19 cellular contexts compared by ENCODE assay signal in the genomic region with DNA sequence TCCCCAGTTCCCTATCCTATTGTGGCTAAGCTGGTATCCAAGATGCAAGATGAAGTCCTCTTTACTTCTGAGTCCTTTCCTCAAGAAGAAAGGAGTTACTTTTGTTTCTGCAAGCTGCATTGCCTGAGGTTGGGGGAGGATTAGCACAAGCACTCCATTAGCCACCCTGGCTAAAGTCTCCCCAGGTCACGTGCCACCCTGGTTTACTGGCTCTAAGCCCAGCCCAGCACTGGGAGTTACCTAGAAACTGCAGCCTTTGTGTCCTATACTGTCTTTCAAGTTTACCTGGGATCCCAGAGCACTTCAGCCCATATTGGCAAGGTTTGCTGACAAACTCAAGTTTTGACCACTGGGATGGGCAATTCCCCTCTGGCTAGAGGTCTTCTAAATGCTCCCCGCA.
DNase-seq lines count a peak whose midpoint lies in the region; ATAC-seq, FAIRE-seq and TF ChIP-seq lines count a peak whose summit lies in the region.
"Had no signal": no experiment of that assay in that cellular context is flagged by ENCODE, and none has a peak within 500 bp of the region (broad histone marks: within the 10 kb centered on the region; RNA-seq: fewer than 3 reads in every experiment).

No MANE protein-coding gene starts in this region.

- no peaks in the 10 kb centered on the region for H3K9me3 ChIP-seq in HepG2 (ENCODE audit: low read length)

- ATAC-seq in GM23338 (peak; percentile 44; the same call in 2 of the 3 replicates), HepG2 (peak; percentile 43; the same call in 1 of the 3 replicates)
- no peak for ATAC-seq in stimulated activated naive B cell treated with anti-CD40 and anti-IgM and Interleukin-4, amounts not matched to agents 10 μg/mL and 1 μg/mL and 100 μg/mL, for 72 hours (replicated peaks)

- no peak overlapping the region for H3K4me3 ChIP-seq in GM23338
- no peak overlapping the region for H3K4me3 ChIP-seq in HepG2 (replicated peaks in 1 of 3; ENCODE audit: insufficient read depth in 1 of 3, low read depth in 2 of 3, low read length in 3 of 3)
- H3K4me3 ChIP-seq: esophagus muscularis mucosa had no signal

- H3F3A ChIP-seq in GM23338 (replicated peaks; ENCODE audit: low read depth), result no peaks in the 10 kb centered on the region

- no peaks in the 10 kb centered on the region for H3K27me3 ChIP-seq in GM23338 (ENCODE audit: insufficient read depth)
- H3K27me3 ChIP-seq in HepG2 (ENCODE audit: control insufficient read depth in 1 of 2, insufficient read depth in 2 of 2, low read length in 2 of 2), result no peaks in the 10 kb centered on the region

- no peak overlapping the region for H3K9ac ChIP-seq in HepG2 (ENCODE audit: insufficient read depth, low read depth, low read length)

- TF ChIP-seq RAD21 in HepG2 (CRISPR knock-in tag; IDR thresholded peaks at IDR 0.05), result no peak

- no TSS peak for BruUV-seq in HepG2 (replicated peaks; lab: Mats Ljungman, UMichigan)

- H3K36me3 Mint-ChIP-seq in GM23338 (ENCODE audit: low read depth), result 0 out of 3 replicates have a peak, but pooled peaks cover 3% of the 10 kb centered on the region
- H3K36me3 Mint-ChIP-seq in stimulated activated naive B cell treated with anti-CD40 and anti-IgM and Interleukin-4, amounts not matched to agents 10 μg/mL and 1 μg/mL and 100 μg/mL, for 72 hours, result no peaks in the 10 kb centered on the region
- H3K36me3 Mint-ChIP-seq: immature natural killer cell had no signal

- no peaks in the 10 kb centered on the region for H3K36me3 ChIP-seq in GM23338 (ENCODE audit: insufficient read depth)
- no peaks in the 10 kb centered on the region for H3K36me3 ChIP-seq in HepG2 (replicated peaks in 1 of 2; ENCODE audit: control insufficient read depth in 1 of 2, insufficient read depth in 2 of 2, low read length in 2 of 2)
- H3K36me3 ChIP-seq: esophagus muscularis mucosa had no signal

- H3K9me2 ChIP-seq in GM23338 (ENCODE audit: insufficient read depth), result no peaks in the 10 kb centered on the region

- intact Hi-C loops in HepG2 (cut with micrococcal nuclease; ENCODE audit: unreplicated experiment), result no loop called here

- H4K20me1 ChIP-seq in GM23338 (replicated peaks; ENCODE audit: insufficient read depth) (no peaks in the 10 kb centered on the region), HepG2 (ENCODE audit: insufficient read depth, low read length) (no peaks in the 10 kb centered on the region)

- H3K27ac Mint-ChIP-seq in GM23338, result no peak overlapping the region
- H3K27ac Mint-ChIP-seq in stimulated activated naive B cell treated with anti-CD40 and anti-IgM and Interleukin-4, amounts not matched to agents 10 μg/mL and 1 μg/mL and 100 μg/mL, for 72 hours, result no peak overlapping the region
- H3K27ac Mint-ChIP-seq: activated naive CD8-positive, alpha-beta T cell; activated T-cell treated with anti-CD3 and anti-CD28 coated beads, Interleukin-2, amount 50 U/mL, for 24 hours; IgD-negative memory B cell; immature natural killer cell had no signal

- H3K79me2 ChIP-seq in GM23338 (replicated peaks; ENCODE audit: insufficient read depth) (no peaks in the 10 kb centered on the region), HepG2 (ENCODE audit: insufficient read depth, low read length) (no peaks in the 10 kb centered on the region)

- H3K4me3 Mint-ChIP-seq in GM23338, result no peak overlapping the region
- no peak overlapping the region for H3K4me3 Mint-ChIP-seq in stimulated activated naive B cell treated with anti-CD40 and anti-IgM and Interleukin-4, amounts not matched to agents 10 μg/mL and 1 μg/mL and 100 μg/mL, for 72 hours
- H3K4me3 Mint-ChIP-seq: activated naive CD8-positive, alpha-beta T cell; activated T-cell treated with anti-CD3 and anti-CD28 coated beads, Interleukin-2, amount 50 U/mL, for 24 hours; IgD-negative memory B cell; immature natural killer cell had no signal

- no peaks in the 10 kb centered on the region for H3K27me3 Mint-ChIP-seq in GM23338 (ENCODE audit: insufficient read depth, low read depth, poor library complexity)
- peaks cover 3 to 9% of the 10 kb centered on the region in 2 donors for H3K27me3 Mint-ChIP-seq in stimulated activated naive B cell treated with anti-CD40 and anti-IgM and Interleukin-4, amounts not matched to agents 10 μg/mL and 1 μg/mL and 100 μg/mL, for 72 hours

- 0% methylated on average over 1 of the region's 2 CpGs for WGBS in HepG2 (ENCODE audit: low lambda C conversion rate)

- peaks cover 9% of the 10 kb centered on the region for H3K9me3 Mint-ChIP-seq in GM23338
- peaks cover 9 to 25% of the 10 kb centered on the region in 2 donors for H3K9me3 Mint-ChIP-seq in stimulated activated naive B cell treated with anti-CD40 and anti-IgM and Interleukin-4, amounts not matched to agents 10 μg/mL and 1 μg/mL and 100 μg/mL, for 72 hours

- in situ Hi-C loops in HepG2 (cut with HindIII; ENCODE audit: extremely low pct_ligation_motif_present, low pct_unique_long_range_greater_than_20kb), result no loop called here

- no peak overlapping the region for H2AFZ ChIP-seq in GM23338
- no peak overlapping the region for H2AFZ ChIP-seq in HepG2 (ENCODE audit: low read length)

- no peaks in the 10 kb centered on the region for H3K4me1 Mint-ChIP-seq in GM23338
- H3K4me1 Mint-ChIP-seq in stimulated activated naive B cell treated with anti-CD40 and anti-IgM and Interleukin-4, amounts not matched to agents 10 μg/mL and 1 μg/mL and 100 μg/mL, for 72 hours, result no peaks in the 10 kb centered on the region
- H3K4me1 Mint-ChIP-seq: IgD-negative memory B cell, immature natural killer cell had no signal

- H3K27ac ChIP-seq in GM23338 (ENCODE audit: low read depth) (no peak overlapping the region), HepG2 (ENCODE audit: extremely low read length, insufficient read depth, low read length) (no peak overlapping the region)
- H3K27ac ChIP-seq: esophagus muscularis mucosa had no signal

- CTCF ChIA-PET in HepG2 (lab: Yijun Ruan, JAX; ENCODE audit: low intra/inter-chr PET ratio, low total read pairs), result no interaction called here

- TF ChIP-seq EP300 in HepG2 (IDR thresholded peaks at IDR 0.05; ENCODE audit: low read depth in 2 of 2, low read length in 2 of 2) (no peak), HepG2 (CRISPR knock-in tag; IDR thresholded peaks at IDR 0.05; ENCODE audit: borderline replicate concordance) (no peak)

- peak; percentile 10 for DNase-seq in COLO668 (lab: John Stamatoyannopoulos, UW; ENCODE audit: unreplicated experiment)
- no peak for DNase-seq in GM23338 (ENCODE audit: low spot score)
- DNase-seq in NCI-H446 (lab: John Stamatoyannopoulos, UW), result peak; percentile 79 to 84
- DNase-seq in HepG2 (ENCODE audit: low spot score), result no peak
- no peak for DNase-seq in stimulated activated naive B cell treated with anti-CD40 and anti-IgM and Interleukin-4, amounts not matched to agents 10 μg/mL and 1 μg/mL and 100 μg/mL, for 72 hours
- no peak for DNase-seq in stimulated activated CD8-positive, alpha-beta memory T cell treated with anti-CD3 and anti-CD28 coated beads, Interleukin-4, amount 100 ng/mL, for 48 hours
- no peak for DNase-seq in SW480 (ENCODE audit: low spot score)
- DNase-seq: activated CD4-positive, alpha-beta T cell treated with anti-CD3 and anti-CD28 coated beads, Interleukin-2, amount 50 U/mL, for 48 hours; activated T-cell treated with anti-CD3 and anti-CD28 coated beads, Interleukin-2, amount 50 U/mL, for 24 hours; AML-193; DMS153; glutamatergic neuron; immature natural killer cell; NCI-H1417 treated with DMSO at 0.1 percent for 48 hours; NCI-H526 treated with DMSO at 0.1 percent for 48 hours; SW 1271 had no signal

- FAIRE-seq in HepG2 (lab: Jason Lieb, UNC), result no peak

- TF ChIP-seq CTCF in GM23338 (conservative IDR thresholded peaks at IDR 0.05; ENCODE audit: low read depth in 2 of 2) (no peak), HepG2 (CRISPR knock-in tag; IDR thresholded peaks at IDR 0.05) (no peak)

- no peak for TF ChIP-seq POLR2A in HepG2 (IDR thresholded peaks at IDR 0.05; ENCODE audit: insufficient read depth in 1 of 2, low read depth in 2 of 2, low read length in 2 of 2)

- POLR2A ChIA-PET in HepG2 (lab: Yijun Ruan, JAX), result no interaction called here

- H3K4me2 ChIP-seq in GM23338 (no peak overlapping the region), HepG2 (ENCODE audit: low read depth, low read length) (no peak overlapping the region)

- no peaks in the 10 kb centered on the region for H3K4me1 ChIP-seq in GM23338 (ENCODE audit: insufficient read depth)
- H3K4me1 ChIP-seq in HepG2 (ENCODE audit: insufficient read depth, low read length), result no peaks in the 10 kb centered on the region
- H3K4me1 ChIP-seq: esophagus muscularis mucosa had no signal

TF ChIP-seq in GM23338, 12 proteins besides CTCF, POLR2A, EP300 and RAD21 (continues in another document):
- TF ChIP-seq CREB1 (CRISPR knock-in tag; IDR thresholded peaks at IDR 0.05; ENCODE audit: low read depth) (no peak), POLR2AphosphoS5 (IDR thresholded peaks at IDR 0.05; ENCODE audit: low read depth) (no peak)

TF ChIP-seq in HepG2, 621 proteins besides CTCF, POLR2A, EP300 and RAD21:
- TF ChIP-seq ATAD3A (CRISPR knock-in tag; IDR thresholded peaks at IDR 0.05) (no peak), BHLHE40 (IDR thresholded peaks at IDR 0.05; ENCODE audit: low read length) (0 out of 2 replicates have a peak, but pooled peaks have one; percentile 45)

Comparison
In these comparisons a context has a peak if more than half of its experiments do, and no peak if none do; other contexts are left out.
1. DNase-seq: peak in COLO668 (single experiment) and NCI-H446 (2 of 2); none in GM23338 (single experiment), HepG2 (single experiment), stimulated activated naive B cell treated with anti-CD40 and anti-IgM and Interleukin-4, amounts not matched to agents 10 μg/mL and 1 μg/mL and 100 μg/mL, for 72 hours (single experiment), stimulated activated CD8-positive, alpha-beta memory T cell treated with anti-CD3 and anti-CD28 coated beads, Interleukin-4, amount 100 ng/mL, for 48 hours (single experiment) and SW480 (single experiment).
2. ATAC-seq: peak in GM23338 (single experiment) and HepG2 (single experiment); none in stimulated activated naive B cell treated with anti-CD40 and anti-IgM and Interleukin-4, amounts not matched to agents 10 μg/mL and 1 μg/mL and 100 μg/mL, for 72 hours (0 of 2).